In the genomic region with DNA sequence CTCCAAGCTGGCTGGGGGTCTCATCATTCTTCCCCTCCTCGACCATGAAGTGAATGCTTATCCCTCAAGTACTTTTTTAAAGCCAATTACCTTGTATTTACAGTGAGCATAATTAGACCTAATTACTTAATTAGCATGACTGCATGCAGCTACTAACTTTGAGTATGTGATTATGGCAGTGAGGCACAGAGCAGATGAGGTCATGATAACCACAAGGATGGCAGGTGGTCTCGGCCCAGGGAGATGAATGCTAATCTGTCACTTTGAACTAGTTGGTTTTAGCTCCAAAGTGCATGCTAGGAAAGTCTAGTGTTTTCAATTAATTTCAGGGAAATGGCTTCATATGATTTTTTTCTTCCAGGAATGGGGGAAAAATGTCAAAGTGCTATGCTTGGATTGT, we compare ENCODE assay signal across 17 cellular contexts.
"Had no signal": no experiment of that assay in that cellular context is flagged by ENCODE, and none has a peak within 500 bp of the region (broad histone marks: within the 10 kb centered on the region; RNA-seq: fewer than 3 reads in every experiment).

No MANE protein-coding gene starts in this region.

- H3K4me3 ChIP-seq: ascending aorta, lung, sigmoid colon, spleen, thyroid gland had no signal

- H3K4me1 ChIP-seq: parathyroid adenoma, sigmoid colon, spleen, thyroid gland had no signal

- H3K27ac Mint-ChIP-seq: activated CD4-positive, alpha-beta T cell treated with anti-CD3 and anti-CD28 coated beads, Interleukin-2, amount 10 ng/mL, durations not matched to agents 7 days and 5 days; nephron had no signal

- H3K4me1 Mint-ChIP-seq: activated CD4-positive, alpha-beta T cell treated with anti-CD3 and anti-CD28 coated beads, Interleukin-2, amount 10 ng/mL, durations not matched to agents 7 days and 5 days had no signal

- H3K4me3 Mint-ChIP-seq: activated CD4-positive, alpha-beta T cell treated with anti-CD3 and anti-CD28 coated beads, Interleukin-2, amount 10 ng/mL, durations not matched to agents 7 days and 5 days; activated T-cell treated with anti-CD3 and anti-CD28 coated beads, Interleukin-2, amount 50 U/mL, for 4 hours; nephron had no signal

- H3K9me3 ChIP-seq: ascending aorta, sigmoid colon, spleen, thyroid gland had no signal

- H3K27ac ChIP-seq: parathyroid adenoma, sigmoid colon, spleen, thyroid gland had no signal

- DNase-seq: activated CD4-positive, alpha-beta T cell treated with anti-CD3 and anti-CD28 coated beads, Interleukin-2, amount 10 ng/mL, durations not matched to agents 7 days and 5 days; activated CD8-positive, alpha-beta memory T cell treated with anti-CD3 and anti-CD28 coated beads, Interleukin-2, amount 50 U/mL, for 4 hours; activated naive CD4-positive, alpha-beta T cell treated with anti-CD3 and anti-CD28 coated beads, Interleukin-2, amount 50 U/mL, for 16 hours; activated T-cell treated with anti-CD3 and anti-CD28 coated beads, Interleukin-2, amount 50 U/mL, for 4 hours; effector CD4-positive, alpha-beta T cell; hypothalamus; sigmoid colon; spleen; stimulated activated CD8-positive, alpha-beta memory T cell treated with anti-CD3 and anti-CD28 coated beads, Interleukin-4, amount 100 ng/mL, for 48 hours; stimulated activated naive CD4-positive, alpha-beta T cell; thyroid gland had no signal

- ATAC-seq: activated CD4-positive, CD25-positive, alpha-beta regulatory T cell treated with anti-CD3 and anti-CD28 coated beads, Interleukin-2, amount 50 U/mL, for 24 hours; activated T-cell treated with anti-CD3 and anti-CD28 coated beads, Interleukin-2, amount 50 U/mL, for 4 hours; left lobe of liver had no signal

- H3K36me3 ChIP-seq: sigmoid colon, spleen, thyroid gland had no signal
